In the genomic region with DNA sequence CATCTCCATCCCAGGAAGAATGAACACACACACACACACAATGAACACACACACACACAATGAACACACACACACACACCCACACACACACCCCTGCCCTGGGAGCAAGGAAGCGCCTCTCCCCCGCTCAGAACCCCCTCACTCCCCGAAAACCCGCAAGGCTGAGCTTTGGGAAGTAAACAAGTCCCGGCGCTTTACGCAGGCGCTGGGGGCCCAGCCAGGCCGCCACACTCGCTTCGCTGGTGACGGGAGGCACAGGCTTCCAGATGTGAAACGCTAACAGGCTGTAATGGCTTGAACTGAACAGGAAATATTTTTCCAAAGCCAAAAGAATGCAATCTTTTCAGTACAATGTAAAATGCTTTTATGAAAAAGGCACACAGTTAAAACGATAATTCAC, we compare ENCODE assay signal across 18 cellular contexts.
DNase-seq lines count a peak whose midpoint lies in the region; ATAC-seq and TF ChIP-seq lines count a peak whose summit lies in the region.
"Had no signal": no experiment of that assay in that cellular context is flagged by ENCODE, and none has a peak within 500 bp of the region (broad histone marks: within the 10 kb centered on the region; RNA-seq: fewer than 3 reads in every experiment).

No MANE protein-coding gene starts in this region.

- H2AFZ ChIP-seq in mammary epithelial cell (ENCODE audit: low read depth, low read length): no peak overlapping the region
- H2AFZ ChIP-seq in mesenchymal stem cell (ENCODE audit: low read depth, low read length): no peak overlapping the region

- H3K27ac Mint-ChIP-seq in T-helper 17 cell: no peak overlapping the region
- H3K27ac Mint-ChIP-seq: T-helper 1 cell treated with Interleukin-12 subunit alpha and Interleukin-12 subunit beta and Interleukin-4 antibody, amounts not matched to agents 30 μg/mL and 1 μg/mL, for 36 hours had no signal

- TF ChIP-seq CTCF in breast epithelium (IDR thresholded peaks at IDR 0.05): no peak
- TF ChIP-seq CTCF in mammary epithelial cell (conservative IDR thresholded peaks at IDR 0.05 in 1 of 2, IDR thresholded peaks at IDR 0.05 in 1 of 2; ENCODE audit: extremely low read depth in 1 of 2, insufficient read depth in 1 of 2, low read depth in 1 of 2, low read length in 2 of 2): no peak
- TF ChIP-seq CTCF in choroid plexus epithelial cell (conservative IDR thresholded peaks at IDR 0.05; ENCODE audit: low read depth, low read length): no peak
- no peak for TF ChIP-seq CTCF in thoracic aorta (IDR thresholded peaks at IDR 0.05)

- no peak overlapping the region for H3K4me3 Mint-ChIP-seq in T-helper 17 cell
- H3K4me3 Mint-ChIP-seq: T-helper 1 cell treated with Interleukin-12 subunit alpha and Interleukin-12 subunit beta and Interleukin-4 antibody, amounts not matched to agents 30 μg/mL and 1 μg/mL, for 36 hours had no signal

- peaks cover 37% of the 10 kb centered on the region for H3K27me3 Mint-ChIP-seq in T-helper 17 cell

- H3K36me3 ChIP-seq in breast epithelium (no peaks in the 10 kb centered on the region), mammary epithelial cell (ENCODE audit: insufficient read depth, low read length) (no peaks in the 10 kb centered on the region), mesenchymal stem cell (ENCODE audit: control insufficient read depth in 1 of 2, insufficient read depth in 2 of 2, low read depth in 1 of 2, low read length in 2 of 2) (no peaks in the 10 kb centered on the region), thoracic aorta (no peaks in the 10 kb centered on the region)
- H3K36me3 ChIP-seq: WERI-Rb-1 had no signal

- in situ Hi-C loops in mammary epithelial cell (cut with MboI; ENCODE audit: low sequenced_read_pairs in 2 of 2): loop anchor here in 1 of 2 donors (10.0 kb wide), 1 partner anchor 109 kb away; no protein-coding TSS in a partner anchor

- no peak overlapping the region for H2BK5ac ChIP-seq in mesenchymal stem cell (ENCODE audit: low read depth, low read length, poor library complexity, severe bottlenecking)

- H3K4me3 ChIP-seq in breast epithelium (no peak overlapping the region), mammary epithelial cell (replicated peaks in 1 of 3; ENCODE audit: insufficient read depth in 1 of 3, low read depth in 2 of 3, low read length in 3 of 3) (no peak overlapping the region), choroid plexus epithelial cell (ENCODE audit: low read depth, low read length) (peak overlapping the region; percentile 11), mesenchymal stem cell (ENCODE audit: insufficient read depth in 1 of 2, low read depth in 1 of 2, low read length in 2 of 2) (no peak overlapping the region), thoracic aorta (peak overlapping the region; percentile 60)

- no peak overlapping the region for H2BK12ac ChIP-seq in mesenchymal stem cell (ENCODE audit: low read length in 2 of 2)

- H3K4me1 ChIP-seq in breast epithelium (no peaks in the 10 kb centered on the region), mammary epithelial cell (ENCODE audit: insufficient read depth, low read length) (no peaks in the 10 kb centered on the region), mesenchymal stem cell (ENCODE audit: control insufficient read depth, insufficient read depth, low read depth, low read length) (no peaks in the 10 kb centered on the region), thoracic aorta (ENCODE audit: control insufficient read depth in 1 of 2, low read depth in 2 of 2) (peaks cover 13 to 32% of the 10 kb centered on the region in 2 donors)

- H3K18ac ChIP-seq in mesenchymal stem cell (ENCODE audit: low read depth in 1 of 2, low read length in 2 of 2): no peak overlapping the region

- no peak overlapping the region for H3K14ac ChIP-seq in mesenchymal stem cell (ENCODE audit: low read length in 2 of 2)

- H3K79me1 ChIP-seq in mesenchymal stem cell (replicated peaks; ENCODE audit: low read length, poor library complexity, severe bottlenecking): no peaks in the 10 kb centered on the region

- no peaks in the 10 kb centered on the region for H3K9me3 ChIP-seq in breast epithelium
- H3K9me3 ChIP-seq in mammary epithelial cell (replicated peaks; ENCODE audit: insufficient read depth, low read length): no peaks in the 10 kb centered on the region
- no peaks in the 10 kb centered on the region for H3K9me3 ChIP-seq in mesenchymal stem cell (ENCODE audit: control insufficient read depth, low read length)
- no peaks in the 10 kb centered on the region for H3K9me3 ChIP-seq in thoracic aorta
- no peaks in the 10 kb centered on the region for H3K9me3 ChIP-seq in T-helper 17 cell (ENCODE audit: control insufficient read depth, low read length, poor library complexity, severe bottlenecking)

- H3K4me1 Mint-ChIP-seq in T-helper 17 cell: no peaks in the 10 kb centered on the region

- ATAC-seq in thoracic aorta (ENCODE audit: insufficient number of reproducible peaks, low FRiP score, low read depth) (no peak), GM21390 (IDR thresholded peaks at IDR 0.05; ENCODE audit: unreplicated experiment) (no peak), T-helper 17 cell (no peak), HG03045 (IDR thresholded peaks at IDR 0.05; ENCODE audit: unreplicated experiment) (no peak)

- no peak overlapping the region for H3K4me2 ChIP-seq in mammary epithelial cell (ENCODE audit: insufficient read depth, low read depth, low read length)
- H3K4me2 ChIP-seq in mesenchymal stem cell (ENCODE audit: low read length, poor library complexity, severe bottlenecking): no peak overlapping the region

- no peak overlapping the region for H2AK5ac ChIP-seq in mesenchymal stem cell (ENCODE audit: low read length, severe bottlenecking)

- H3K36me3 Mint-ChIP-seq in T-helper 17 cell (ENCODE audit: low read depth): no peaks in the 10 kb centered on the region

- H3K23ac ChIP-seq in mesenchymal stem cell (ENCODE audit: low read length in 2 of 2): no peak overlapping the region

- no peak overlapping the region for H3K9ac ChIP-seq in mammary epithelial cell (ENCODE audit: insufficient read depth, low read length)
- H3K9ac ChIP-seq in mesenchymal stem cell (ENCODE audit: low read length): peak overlapping the region; percentile 47

- H2BK120ac ChIP-seq in mesenchymal stem cell (ENCODE audit: low read depth, low read length): no peak overlapping the region

- CTCF ChIA-PET in mammary epithelial cell (lab: Charles Lee; ENCODE audit: low non-redundant PET): no interaction called here

- peak overlapping the region; percentile 55 to 58 for H3K27ac ChIP-seq in breast epithelium
- H3K27ac ChIP-seq in mammary epithelial cell (ENCODE audit: insufficient read depth, low read depth, low read length): no peak overlapping the region
- no peak overlapping the region for H3K27ac ChIP-seq in mesenchymal stem cell (ENCODE audit: low read length, poor library complexity, severe bottlenecking)
- H3K27ac ChIP-seq in thoracic aorta: peak overlapping the region; percentile 89 to 93
- H3K27ac ChIP-seq: 22Rv1, WERI-Rb-1 had no signal

- H3K27me3 ChIP-seq in breast epithelium (no peaks in the 10 kb centered on the region), mammary epithelial cell (ENCODE audit: insufficient read depth, low read length) (peaks cover 3% of the 10 kb centered on the region), mesenchymal stem cell (ENCODE audit: control insufficient read depth in 1 of 2, insufficient read depth in 1 of 2, low read length in 2 of 2) (peaks cover 15 to 22% of the 10 kb centered on the region in 2 experiments), thoracic aorta (replicated peaks; ENCODE audit: insufficient read depth) (no peaks in the 10 kb centered on the region)

- no TSS peak for BruUV-seq in mammary epithelial cell (replicated peaks; lab: Mats Ljungman, UMichigan)

- dilution Hi-C loops in mammary epithelial cell (cut with HindIII; ENCODE audit: low sequenced_read_pairs): no loop called here

- TF ChIP-seq POLR2A in breast epithelium (IDR thresholded peaks at IDR 0.05): no peak

- intact Hi-C loops in breast epithelium (cut with DNase I; ENCODE audit: low total_unique reads) (no loop called here), mammary epithelial cell (cut with micrococcal nuclease) (no loop called here)

- DNase-seq in breast epithelium (ENCODE audit: low spot score in 2 of 2) (no peak), mammary epithelial cell (no peak), choroid plexus epithelial cell (ENCODE audit: low read depth) (peak; percentile 24), mesenchymal stem cell (no peak), thoracic aorta (ENCODE audit: low spot score) (no peak), T-helper 17 cell (no peak)
- DNase-seq: activated CD4-positive, alpha-beta T cell treated with anti-CD3 and anti-CD28 coated beads, Interleukin-2, amount 50 U/mL, for 4 hours; activated T-cell treated with anti-CD3 and anti-CD28 coated beads for 4 hours; effector memory CD4-positive, alpha-beta T cell; NCI-H1436; NCI-H2171; NCI-H69; stimulated activated naive CD4-positive, alpha-beta T cell; WERI-Rb-1 had no signal

- no peak overlapping the region for H2BK15ac ChIP-seq in mesenchymal stem cell (ENCODE audit: low read depth, poor library complexity, severe bottlenecking)

- H4K91ac ChIP-seq in mesenchymal stem cell (ENCODE audit: low read length): no peak overlapping the region

- H4K20me1 ChIP-seq in mammary epithelial cell (ENCODE audit: insufficient read depth, low read length): no peaks in the 10 kb centered on the region

- no peaks in the 10 kb centered on the region for H3K79me2 ChIP-seq in mammary epithelial cell (ENCODE audit: insufficient read depth, low read length)

- WGBS in mammary epithelial cell (ENCODE audit: low coverage, missing lambda C conversion rate): 83% methylated on average over 10 of the region's 14 CpGs
- WGBS in mesenchymal stem cell: 68% methylated on average over 13 of the region's 14 CpGs

- H3K4ac ChIP-seq in mesenchymal stem cell (ENCODE audit: low read depth in 1 of 2, low read length in 2 of 2): no peak overlapping the region

- H4K8ac ChIP-seq in mesenchymal stem cell (ENCODE audit: low read length): no peak overlapping the region

Comparison
In these comparisons a context has a peak if more than half of its experiments do, and no peak if none do; other contexts are left out.
1. H3K27ac ChIP-seq: peak in breast epithelium (2 of 2) and thoracic aorta (2 of 2); none in mammary epithelial cell (single experiment) and mesenchymal stem cell (single experiment).
2. H3K4me3 ChIP-seq: peak in choroid plexus epithelial cell (single experiment) and thoracic aorta (single experiment); none in breast epithelium (0 of 3), mammary epithelial cell (0 of 3) and mesenchymal stem cell (0 of 2).